1 cellular context compared by ENCODE assay signal in genomic region chr10:5892007-5892406, GRCh38.
TF ChIP-seq lines count a peak whose summit lies in the region.

No MANE protein-coding gene starts in this region.

TF ChIP-seq in GM23338, 12 proteins besides CTCF, POLR2A, EP300 and RAD21 (continued from another document):
- no peak for TF ChIP-seq ZNF462 (CRISPR knock-in tag; IDR thresholded peaks at IDR 0.05)
- no peak for TF ChIP-seq EZH2 (IDR thresholded peaks at IDR 0.05; ENCODE audit: low read depth, unreplicated experiment)
